8 cellular contexts compared by ENCODE assay signal in genomic region chr15:65529754-65530317, GRCh38. TPM values are rescaled to one million over a fixed set of nuclear protein-coding genes. Genes with fewer than 3 reads are reported as not detected.
DNase-seq lines count a peak whose midpoint lies in the region; ATAC-seq lines count a peak whose summit lies in the region.

No MANE protein-coding gene starts in this region.

- in situ Hi-C loops in G401 (cut with HindIII; ENCODE audit: low sequenced_read_pairs) = no loop called here

- H3K36me3 Mint-ChIP-seq in naive thymus-derived CD4-positive, alpha-beta T cell = peaks cover 0 to 4% (median 0%) of the 10 kb centered on the region in 5 donors

- H3K27ac Mint-ChIP-seq in naive thymus-derived CD4-positive, alpha-beta T cell = peak overlapping the region; percentile 26 to 94 (median 85)

- ATAC-seq in HG03460 (IDR thresholded peaks at IDR 0.05; ENCODE audit: unreplicated experiment) = peak; percentile 5
- no peak for ATAC-seq in naive thymus-derived CD4-positive, alpha-beta T cell

- peak overlapping the region; percentile 90 for H3K4me3 ChIP-seq in BLaER1
- H3K4me3 ChIP-seq in naive thymus-derived CD4-positive, alpha-beta T cell (ENCODE audit: low read length) = peak overlapping the region; percentile 94

- CTCF ChIA-PET in naive thymus-derived CD4-positive, alpha-beta T cell (lab: Charles Lee) = interaction anchor here (1.1 to 1.4 kb wide), 3 partner anchors 12 to 303 kb away, joined by 3 to 4 read pairs (median 4); no protein-coding TSS in a partner anchor

- peaks cover 35% of the 10 kb centered on the region for H3K4me1 ChIP-seq in BLaER1
- peaks cover 8 to 13% of the 10 kb centered on the region in 2 donors for H3K4me1 ChIP-seq in naive thymus-derived CD4-positive, alpha-beta T cell (ENCODE audit: control insufficient read depth in 2 of 2, insufficient read depth in 2 of 2, low read length in 2 of 2)

- intact Hi-C loops in naive thymus-derived CD4-positive, alpha-beta T cell (cut with micrococcal nuclease) = loop anchor here (1.0 kb wide), 3 partner anchors 13 to 339 kb away; partner anchors contain the start of genes DPP8 (in 2 of the 2), INTS14 (in 1 of the 2) and RAB11A (in 1 of the 2)

- peaks cover 9% of the 10 kb centered on the region for H3K36me3 ChIP-seq in BLaER1
- no peaks in the 10 kb centered on the region for H3K36me3 ChIP-seq in naive thymus-derived CD4-positive, alpha-beta T cell (ENCODE audit: control insufficient read depth in 2 of 3, insufficient read depth in 3 of 3, low read length in 3 of 3)

- H4K20me1 ChIP-seq in BLaER1 = peaks cover 36% of the 10 kb centered on the region

- H3K4me3 Mint-ChIP-seq in naive thymus-derived CD4-positive, alpha-beta T cell = peak overlapping the region; percentile 67 to 91 (median 86)

- no peaks in the 10 kb centered on the region for H3K27me3 ChIP-seq in BLaER1
- H3K27me3 ChIP-seq in naive thymus-derived CD4-positive, alpha-beta T cell (ENCODE audit: control insufficient read depth in 2 of 2, insufficient read depth in 2 of 2, low read length in 2 of 2) = no peaks in the 10 kb centered on the region

- peak overlapping the region; percentile 93 for H3K9ac ChIP-seq in BLaER1

- DNase-seq in naive thymus-derived CD4-positive, alpha-beta T cell = no peak
- DNase-seq in Kasumi-1 (lab: John Stamatoyannopoulos, UW) (no peak), G401 (ENCODE audit: low spot score) (no peak), NCI-H2029 treated with DMSO at 0.1 percent for 48 hours (lab: John Stamatoyannopoulos, UW) (no peak), dedifferentiated amniotic fluid mesenchymal stem cell (ENCODE audit: extremely low spot score) (no peak)

- H3K9me3 ChIP-seq in BLaER1 = no peaks in the 10 kb centered on the region
- no peaks in the 10 kb centered on the region for H3K9me3 ChIP-seq in naive thymus-derived CD4-positive, alpha-beta T cell (ENCODE audit: control insufficient read depth in 2 of 3, low read length in 3 of 3)

- POLR2A ChIA-PET in naive thymus-derived CD4-positive, alpha-beta T cell (lab: Charles Lee) = interaction anchor here (0.6 to 2.6 kb wide), 4 partner anchors 13 to 341 kb away, joined by 3 to 22 read pairs (median 5); partner anchors contain the start of gene DPP8

- no peaks in the 10 kb centered on the region for H3K27me3 Mint-ChIP-seq in naive thymus-derived CD4-positive, alpha-beta T cell

- peak overlapping the region; percentile 95 for H3K27ac ChIP-seq in BLaER1
- H3K27ac ChIP-seq in cingulate gyrus (ENCODE audit: low read depth, low read length) = peak overlapping the region; percentile 20
- H3K27ac ChIP-seq in naive thymus-derived CD4-positive, alpha-beta T cell (ENCODE audit: low read depth, low read length) = peak overlapping the region; percentile 79

- no peaks in the 10 kb centered on the region for H3K9me3 Mint-ChIP-seq in naive thymus-derived CD4-positive, alpha-beta T cell

- peaks cover 21 to 40% (median 36%) of the 10 kb centered on the region in 7 donors for H3K4me1 Mint-ChIP-seq in naive thymus-derived CD4-positive, alpha-beta T cell

- peak overlapping the region; percentile 90 for H3K4me2 ChIP-seq in BLaER1

RNA-seq across cellular contexts. Expression of gene HACD3, which starts 0.4 kb away (rescaled TPM):
- 10 to 100 TPM; 18.3 to 30.0 (median 23.9) TPM for total RNA-seq in naive thymus-derived CD4-positive, alpha-beta T cell
- polyA plus RNA-seq in naive thymus-derived CD4-positive, alpha-beta T cell = 10 to 100 TPM; 29.6 to 34.4 TPM
- total RNA-seq in G401 (2014; rRNA removed; shearing (Covaris generic)) = 153 and 189 TPM in 2 replicates

RNA-seq across cellular contexts. Expression of gene DPP8, which starts 12.3 kb away (rescaled TPM):
- 10 to 100 TPM; 38.4 to 54.6 (median 40.8) TPM for total RNA-seq in naive thymus-derived CD4-positive, alpha-beta T cell
- 10 to 100 TPM; 40.2 to 48.3 TPM for polyA plus RNA-seq in naive thymus-derived CD4-positive, alpha-beta T cell
- total RNA-seq in G401 (2014; rRNA removed; shearing (Covaris generic)) = 13.6 and 15.4 TPM in 2 replicates

Comparison
In these comparisons a context has a peak if more than half of its experiments do, and no peak if none do; other contexts are left out.
1. H3K27ac ChIP-seq: peak in every context shown above with its lines; median percentile 95 in BLaER1; 79 in naive thymus-derived CD4-positive, alpha-beta T cell; 20 in cingulate gyrus.